Comparison of ENCODE assay signal across 16 cellular contexts in the genomic region with DNA sequence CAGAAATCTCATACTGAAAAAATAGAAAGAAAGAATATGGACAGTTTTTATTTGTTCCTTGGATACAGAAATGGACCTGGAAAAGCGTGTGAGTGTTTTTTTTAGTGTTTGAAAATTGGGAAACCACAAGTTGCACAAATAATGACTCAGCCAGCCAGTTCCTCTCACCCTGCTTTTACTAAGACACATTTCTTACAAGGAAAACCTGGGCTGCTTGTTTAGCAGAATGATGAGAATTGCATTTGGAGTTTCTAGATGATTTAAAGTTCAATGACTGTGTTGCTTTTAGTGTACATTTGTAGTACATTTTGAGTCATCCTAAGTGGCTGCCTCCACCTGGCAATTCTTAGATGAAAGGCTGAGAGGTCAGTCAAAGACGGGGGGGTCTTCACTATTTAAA.
DNase-seq lines count a peak whose midpoint lies in the region; ATAC-seq and TF ChIP-seq lines count a peak whose summit lies in the region.
"Had no signal": no experiment of that assay in that cellular context is flagged by ENCODE, and none has a peak within 500 bp of the region (broad histone marks: within the 10 kb centered on the region; RNA-seq: fewer than 3 reads in every experiment).

No MANE protein-coding gene starts in this region.

- H3K27me3 ChIP-seq in upper lobe of right lung: no peaks in the 10 kb centered on the region
- H3K27me3 ChIP-seq: Peyer's patch had no signal

- no peaks in the 10 kb centered on the region for H3K9me3 Mint-ChIP-seq in activated CD4-positive, alpha-beta T cell treated with anti-CD3 and anti-CD28 coated beads for 36 hours (ENCODE audit: low read depth)
- H3K9me3 Mint-ChIP-seq in activated CD4-positive, alpha-beta T cell treated with anti-CD3 and anti-CD28 coated beads, Interleukin-2, amount 10 ng/mL, durations not matched to agents 24 days and 14 days: no peaks in the 10 kb centered on the region
- H3K9me3 Mint-ChIP-seq: activated CD4-positive, alpha-beta memory T cell treated with anti-CD3 and anti-CD28 coated beads for 36 hours had no signal

- CTCF ChIA-PET in activated CD4-positive, alpha-beta T cell treated with anti-CD3 and anti-CD28 coated beads for 36 hours (lab: Charles Lee): no interaction called here

- H3K27me3 Mint-ChIP-seq in activated CD4-positive, alpha-beta T cell treated with anti-CD3 and anti-CD28 coated beads for 36 hours: no peaks in the 10 kb centered on the region
- H3K27me3 Mint-ChIP-seq in activated CD4-positive, alpha-beta T cell treated with anti-CD3 and anti-CD28 coated beads, Interleukin-2, amount 10 ng/mL, durations not matched to agents 24 days and 14 days: no peaks in the 10 kb centered on the region

- no peak overlapping the region for H3K27ac Mint-ChIP-seq in activated CD4-positive, alpha-beta T cell treated with anti-CD3 and anti-CD28 coated beads for 36 hours
- H3K27ac Mint-ChIP-seq in activated CD4-positive, alpha-beta T cell treated with anti-CD3 and anti-CD28 coated beads, Interleukin-2, amount 10 ng/mL, durations not matched to agents 24 days and 14 days: no peak overlapping the region
- H3K27ac Mint-ChIP-seq: activated CD4-positive, alpha-beta memory T cell treated with anti-CD3 and anti-CD28 coated beads for 36 hours had no signal

- no peaks in the 10 kb centered on the region for H3K4me1 ChIP-seq in upper lobe of right lung
- H3K4me1 ChIP-seq: Peyer's patch had no signal

- peak; percentile 68 for ATAC-seq in activated CD4-positive, alpha-beta T cell treated with anti-CD3 and anti-CD28 coated beads for 36 hours
- ATAC-seq in upper lobe of right lung (peak; percentile 72), HG02884 (IDR thresholded peaks at IDR 0.05; ENCODE audit: unreplicated experiment) (no peak)
- ATAC-seq: GM12878, K562 had no signal

- intact Hi-C loops in activated CD4-positive, alpha-beta T cell treated with anti-CD3 and anti-CD28 coated beads for 36 hours (cut with DNase I, micrococcal nuclease): loop anchor here in 1 of 2 experiments (10.0 kb wide), 1 partner anchor 65 kb away; no protein-coding TSS in a partner anchor
- intact Hi-C loops in activated CD4-positive, alpha-beta T cell treated with anti-CD3 and anti-CD28 coated beads, Interleukin-2, amount 10 ng/mL, durations not matched to agents 24 days and 14 days (cut with micrococcal nuclease): no loop called here
- intact Hi-C loops in upper lobe of right lung (cut with DNase I): no loop called here

- POLR2A ChIA-PET in activated CD4-positive, alpha-beta T cell treated with anti-CD3 and anti-CD28 coated beads for 36 hours (lab: Charles Lee): no interaction called here

- H3K36me3 Mint-ChIP-seq in activated CD4-positive, alpha-beta T cell treated with anti-CD3 and anti-CD28 coated beads for 36 hours (ENCODE audit: low read depth): no peaks in the 10 kb centered on the region
- H3K36me3 Mint-ChIP-seq in activated CD4-positive, alpha-beta T cell treated with anti-CD3 and anti-CD28 coated beads, Interleukin-2, amount 10 ng/mL, durations not matched to agents 24 days and 14 days (ENCODE audit: low read depth): no peaks in the 10 kb centered on the region
- H3K36me3 Mint-ChIP-seq: activated CD4-positive, alpha-beta memory T cell treated with anti-CD3 and anti-CD28 coated beads for 36 hours; brain had no signal

- peaks cover 8% of the 10 kb centered on the region for H3K4me1 Mint-ChIP-seq in activated CD4-positive, alpha-beta T cell treated with anti-CD3 and anti-CD28 coated beads for 36 hours
- H3K4me1 Mint-ChIP-seq in activated CD4-positive, alpha-beta T cell treated with anti-CD3 and anti-CD28 coated beads, Interleukin-2, amount 10 ng/mL, durations not matched to agents 24 days and 14 days: no peaks in the 10 kb centered on the region

- H3K4me3 ChIP-seq in fibroblast of mammary gland (ENCODE audit: control insufficient read depth, low read depth, low read length): no peak overlapping the region
- H3K4me3 ChIP-seq in upper lobe of right lung: no peak overlapping the region
- H3K4me3 ChIP-seq: GM12878, K562, Peyer's patch had no signal

- H3K9me3 ChIP-seq in upper lobe of right lung: no peaks in the 10 kb centered on the region
- H3K9me3 ChIP-seq: Peyer's patch had no signal

- H3K4me3 Mint-ChIP-seq in activated CD4-positive, alpha-beta T cell treated with anti-CD3 and anti-CD28 coated beads for 36 hours: no peak overlapping the region
- H3K4me3 Mint-ChIP-seq in activated CD4-positive, alpha-beta T cell treated with anti-CD3 and anti-CD28 coated beads, Interleukin-2, amount 10 ng/mL, durations not matched to agents 24 days and 14 days: no peak overlapping the region
- H3K4me3 Mint-ChIP-seq: activated CD4-positive, alpha-beta memory T cell treated with anti-CD3 and anti-CD28 coated beads for 36 hours; brain had no signal

- no peak overlapping the region for H3K27ac ChIP-seq in upper lobe of right lung
- H3K27ac ChIP-seq: Peyer's patch had no signal

- no peaks in the 10 kb centered on the region for H3K36me3 ChIP-seq in upper lobe of right lung
- H3K36me3 ChIP-seq: Peyer's patch had no signal

- DNase-seq in activated CD4-positive, alpha-beta T cell treated with anti-CD3 and anti-CD28 coated beads for 36 hours: no peak
- DNase-seq in activated CD4-positive, alpha-beta T cell treated with anti-CD3 and anti-CD28 coated beads, Interleukin-2, amount 10 ng/mL, durations not matched to agents 24 days and 14 days: no peak
- DNase-seq in NOMO-1 treated with dmso at 0.1 percent for 144 hours (lab: John Stamatoyannopoulos, UW; ENCODE audit: unreplicated experiment) (peak; percentile 61), fibroblast of mammary gland (ENCODE audit: low read depth) (peak; percentile 74), upper lobe of right lung (no peak), NCI-H69 (lab: John Stamatoyannopoulos, UW) (no peak)
- DNase-seq in activated naive CD4-positive, alpha-beta T cell treated with anti-CD3 and anti-CD28 coated beads, Interleukin-2, amount 50 U/mL, for 16 hours: no peak
- DNase-seq: 8988T; activated CD4-positive, alpha-beta memory T cell treated with anti-CD3 and anti-CD28 coated beads for 36 hours; H7; Peyer's patch; posterior cingulate gyrus had no signal

- no peak for TF ChIP-seq CTCF in fibroblast of mammary gland (conservative IDR thresholded peaks at IDR 0.05; ENCODE audit: control insufficient read depth, insufficient read depth, low read depth, low read length)
- TF ChIP-seq CTCF in upper lobe of right lung (IDR thresholded peaks at IDR 0.05): no peak

Comparison
In these comparisons a context has a peak if more than half of its experiments do, and no peak if none do; other contexts are left out.
1. DNase-seq: peak in NOMO-1 treated with dmso at 0.1 percent for 144 hours (single experiment) and fibroblast of mammary gland (single experiment); none in activated CD4-positive, alpha-beta T cell treated with anti-CD3 and anti-CD28 coated beads for 36 hours (single experiment), activated CD4-positive, alpha-beta T cell treated with anti-CD3 and anti-CD28 coated beads, Interleukin-2, amount 10 ng/mL, durations not matched to agents 24 days and 14 days (single experiment), upper lobe of right lung (single experiment), NCI-H69 (single experiment) and activated naive CD4-positive, alpha-beta T cell treated with anti-CD3 and anti-CD28 coated beads, Interleukin-2, amount 50 U/mL, for 16 hours (single experiment).